In the genomic region with DNA sequence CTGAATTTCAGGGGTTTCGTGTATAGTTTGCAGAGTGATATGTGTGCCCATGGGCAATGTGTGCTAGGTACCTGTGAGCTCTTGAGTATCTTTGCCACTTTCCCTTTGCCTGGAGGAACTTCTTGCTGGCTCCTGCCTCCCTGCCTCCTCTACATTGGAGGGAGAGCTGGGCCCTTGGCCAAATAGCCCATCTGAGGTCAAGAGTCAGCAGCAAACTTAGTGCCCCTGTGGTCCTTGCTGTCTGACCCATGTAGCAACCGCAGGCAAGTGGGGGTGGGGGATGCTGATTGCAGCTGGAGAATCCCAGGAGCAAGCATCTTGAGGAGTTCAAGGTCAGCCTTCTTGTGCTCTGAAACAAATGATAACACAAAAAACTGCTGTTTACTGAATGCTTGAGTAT, we compare ENCODE assay signal across 1 cellular context.
TF ChIP-seq lines count a peak whose summit lies in the region.

No MANE protein-coding gene starts in this region.

TF ChIP-seq in HepG2, 621 proteins besides CTCF, POLR2A, EP300 and RAD21 (continued from another document):
- TF ChIP-seq, protein P1, sequence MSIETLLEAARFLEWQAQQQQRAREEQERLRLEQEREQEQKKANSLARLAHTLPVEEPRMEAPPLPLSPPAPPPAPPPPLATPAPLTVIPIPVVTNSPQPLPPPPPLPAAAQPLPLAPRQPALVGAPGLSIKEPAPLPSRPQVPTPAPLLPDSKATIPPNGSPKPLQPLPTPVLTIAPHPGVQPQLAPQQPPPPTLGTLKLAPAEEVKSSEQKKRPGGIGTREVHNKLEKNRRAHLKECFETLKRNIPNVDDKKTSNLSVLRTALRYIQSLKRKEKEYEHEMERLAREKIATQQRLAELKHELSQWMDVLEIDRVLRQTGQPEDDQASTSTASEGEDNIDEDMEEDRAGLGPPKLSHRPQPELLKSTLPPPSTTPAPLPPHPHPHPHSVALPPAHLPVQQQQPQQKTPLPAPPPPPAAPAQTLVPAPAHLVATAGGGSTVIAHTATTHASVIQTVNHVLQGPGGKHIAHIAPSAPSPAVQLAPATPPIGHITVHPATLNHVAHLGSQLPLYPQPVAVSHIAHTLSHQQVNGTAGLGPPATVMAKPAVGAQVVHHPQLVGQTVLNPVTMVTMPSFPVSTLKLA (IDR thresholded peaks at IDR 0.05) = no peak
- TF ChIP-seq NFIB (CRISPR knock-in tag; IDR thresholded peaks at IDR 0.05; ENCODE audit: borderline replicate concordance) (no peak), ZNF296 (CRISPR knock-in tag; conservative IDR thresholded peaks at IDR 0.05) (no peak), SNRNP70 (IDR thresholded peaks at IDR 0.05; ENCODE audit: low read depth, low read length) (no peak)
